In genomic region chr13:32316030-32316344, GRCh38 we compare ENCODE assay signal across 8 cellular contexts. TPM values are rescaled to one million over a fixed set of nuclear protein-coding genes. Genes with fewer than 3 reads are reported as not detected.
DNase-seq lines count a peak whose midpoint lies in the region; ATAC-seq and TF ChIP-seq lines count a peak whose summit lies in the region.

No MANE protein-coding gene starts in this region.

- peaks cover 24% of the 10 kb centered on the region for H3K36me3 ChIP-seq in NT2/D1 (ENCODE audit: insufficient read depth, insufficient read length, low read length)
- no peaks in the 10 kb centered on the region for H3K36me3 ChIP-seq in parathyroid adenoma (ENCODE audit: control insufficient read depth, insufficient read depth, low read length)

- H3K36me3 Mint-ChIP-seq in activated CD4-positive, alpha-beta T cell treated with anti-CD3 and anti-CD28 coated beads, Interleukin-2, amount 10 ng/mL, durations not matched to agents 7 days and 5 days (ENCODE audit: low read depth): peaks cover 30% of the 10 kb centered on the region

- no peaks in the 10 kb centered on the region for H3K27me3 Mint-ChIP-seq in activated CD4-positive, alpha-beta T cell treated with anti-CD3 and anti-CD28 coated beads, Interleukin-2, amount 10 ng/mL, durations not matched to agents 7 days and 5 days

- H3K4me2 ChIP-seq in parathyroid adenoma (ENCODE audit: low read length): peak overlapping the region; percentile 95

- DNase-seq in activated CD4-positive, alpha-beta T cell treated with anti-CD3 and anti-CD28 coated beads, Interleukin-2, amount 10 ng/mL, durations not matched to agents 7 days and 5 days: no peak
- DNase-seq in activated CD4-positive, alpha-beta T cell treated with anti-CD3 and anti-CD28 coated beads, Interleukin-2, amount 50 U/mL, for 48 hours: no peak
- DNase-seq in NT2/D1 (ENCODE audit: low read depth, low spot score) (no peak), epithelial cell of proximal tubule (ENCODE audit: low read depth) (no peak), 8988T (no peak)
- DNase-seq in activated effector memory CD4-positive, alpha-beta T cell treated with anti-CD3 and anti-CD28 coated beads, Interleukin-2, amount 50 U/mL, for 16 hours: no peak

- no peaks in the 10 kb centered on the region for H3K9me3 Mint-ChIP-seq in activated CD4-positive, alpha-beta T cell treated with anti-CD3 and anti-CD28 coated beads, Interleukin-2, amount 10 ng/mL, durations not matched to agents 7 days and 5 days

- no peaks in the 10 kb centered on the region for H3K27me3 ChIP-seq in NT2/D1 (ENCODE audit: insufficient read depth, insufficient read length)
- H3K27me3 ChIP-seq in parathyroid adenoma (ENCODE audit: control insufficient read depth, insufficient read depth, low read length): no peaks in the 10 kb centered on the region

- H3K9ac ChIP-seq in NT2/D1 (ENCODE audit: insufficient read length, low read depth) (peak overlapping the region; percentile 82), parathyroid adenoma (no peak overlapping the region)

- H2AFZ ChIP-seq in parathyroid adenoma: peak overlapping the region; percentile 100

- H3K79me2 ChIP-seq in parathyroid adenoma: no peaks in the 10 kb centered on the region

- H3K4me3 ChIP-seq in NT2/D1 (ENCODE audit: insufficient read length, low read depth) (peak overlapping the region; percentile 63), epithelial cell of proximal tubule (ENCODE audit: low read depth, low read length) (peak overlapping the region; percentile 70), parathyroid adenoma (ENCODE audit: low read depth, low read length) (peak overlapping the region; percentile 79)

- H3K9me3 ChIP-seq in NT2/D1 (ENCODE audit: insufficient read depth, low read length) (no peaks in the 10 kb centered on the region), parathyroid adenoma (ENCODE audit: control insufficient read depth, low read length) (no peaks in the 10 kb centered on the region)

- CTCF ChIA-PET in activated CD4-positive, alpha-beta T cell treated with anti-CD3 and anti-CD28 coated beads, Interleukin-2, amount 10 ng/mL, durations not matched to agents 7 days and 5 days (lab: Charles Lee): interaction anchor here (1.1 to 2.3 kb wide), 4 partner anchors 28 to 406 kb away, joined by 3 to 11 read pairs (median 4); no protein-coding TSS in a partner anchor

- H3K27ac Mint-ChIP-seq in activated CD4-positive, alpha-beta T cell treated with anti-CD3 and anti-CD28 coated beads, Interleukin-2, amount 10 ng/mL, durations not matched to agents 7 days and 5 days: peak overlapping the region; percentile 100

- H3K4me1 ChIP-seq in NT2/D1 (ENCODE audit: insufficient read depth, insufficient read length) (no peaks in the 10 kb centered on the region), parathyroid adenoma (no peaks in the 10 kb centered on the region)

- peak overlapping the region; percentile 39 for H3K27ac ChIP-seq in parathyroid adenoma

- POLR2A ChIA-PET in activated CD4-positive, alpha-beta T cell treated with anti-CD3 and anti-CD28 coated beads, Interleukin-2, amount 10 ng/mL, durations not matched to agents 7 days and 5 days (lab: Charles Lee): interaction anchor here (0.9 kb wide), 1 partner anchor 112 kb away, joined by 3 read pairs; the partner anchor contains the start of gene N4BP2L1

- TF ChIP-seq CTCF in epithelial cell of proximal tubule (conservative IDR thresholded peaks at IDR 0.05; ENCODE audit: low read depth, low read length) (no peak), parathyroid adenoma (IDR thresholded peaks at IDR 0.05) (no peak)

- H3K4me1 Mint-ChIP-seq in activated CD4-positive, alpha-beta T cell treated with anti-CD3 and anti-CD28 coated beads, Interleukin-2, amount 10 ng/mL, durations not matched to agents 7 days and 5 days: peaks cover 47% of the 10 kb centered on the region

- peak; percentile 54 for ATAC-seq in HG02798 (IDR thresholded peaks at IDR 0.05; ENCODE audit: poor library complexity, unreplicated experiment)

- H3K4me3 Mint-ChIP-seq in activated CD4-positive, alpha-beta T cell treated with anti-CD3 and anti-CD28 coated beads, Interleukin-2, amount 10 ng/mL, durations not matched to agents 7 days and 5 days: peak overlapping the region; percentile 89

RNA-seq across cellular contexts. Expression of gene BRCA2, which starts 0.7 kb away (rescaled TPM):
- total RNA-seq in activated CD4-positive, alpha-beta T cell treated with anti-CD3 and anti-CD28 coated beads, Interleukin-2, amount 10 ng/mL, durations not matched to agents 7 days and 5 days: 10 to 100 TPM; 26.3 to 33.5 TPM
- total RNA-seq in epithelial cell of proximal tubule: 7.6 and 10.1 TPM in 2 replicates

RNA-seq across cellular contexts. Expression of gene ZAR1L, which starts 0.8 kb away (rescaled TPM):
- not detected for total RNA-seq in activated CD4-positive, alpha-beta T cell treated with anti-CD3 and anti-CD28 coated beads, Interleukin-2, amount 10 ng/mL, durations not matched to agents 7 days and 5 days
- total RNA-seq in epithelial cell of proximal tubule: not detected in 2 replicates
